Comparison of ENCODE assay signal across 8 cellular contexts in genomic region chr2:98269274-98269673, GRCh38.
DNase-seq lines count a peak whose midpoint lies in the region; ATAC-seq, FAIRE-seq and TF ChIP-seq lines count a peak whose summit lies in the region.

No MANE protein-coding gene starts in this region.

- H3K27ac ChIP-seq in GM23338 (ENCODE audit: low read depth) = no peak overlapping the region
- no peak overlapping the region for H3K27ac ChIP-seq in OCI-LY7 (ENCODE audit: low read depth, low read length, poor library complexity, severe bottlenecking)
- no peak overlapping the region for H3K27ac ChIP-seq in endothelial cell of umbilical vein (ENCODE audit: insufficient read depth, low read depth, low read length)
- no peak overlapping the region for H3K27ac ChIP-seq in CD8-positive, alpha-beta T cell (ENCODE audit: low read depth, low read length)

- no peaks in the 10 kb centered on the region for H3K36me3 ChIP-seq in GM23338 (ENCODE audit: insufficient read depth)
- no peaks in the 10 kb centered on the region for H3K36me3 ChIP-seq in OCI-LY7 (ENCODE audit: insufficient read depth, low read length)
- no peaks in the 10 kb centered on the region for H3K36me3 ChIP-seq in endothelial cell of umbilical vein (ENCODE audit: control insufficient read depth in 2 of 2, extremely low read depth in 1 of 2, insufficient read depth in 2 of 2, low read length in 2 of 2)
- H3K36me3 ChIP-seq in MG63 = no peaks in the 10 kb centered on the region
- no peaks in the 10 kb centered on the region for H3K36me3 ChIP-seq in CD8-positive, alpha-beta T cell (ENCODE audit: insufficient read depth, low read length)

- H3K9me3 Mint-ChIP-seq in GM23338 (peaks cover 5% of the 10 kb centered on the region), nephron progenitor cell (peaks cover 35% of the 10 kb centered on the region)
- H3K9me3 Mint-ChIP-seq in CD8-positive, alpha-beta T cell = peaks cover 17% of the 10 kb centered on the region

- no peaks in the 10 kb centered on the region for H3K9me2 ChIP-seq in GM23338 (ENCODE audit: insufficient read depth)
- no peaks in the 10 kb centered on the region for H3K9me2 ChIP-seq in OCI-LY7 (ENCODE audit: insufficient read depth, low read length)

- TF ChIP-seq CTCF in GM23338 (conservative IDR thresholded peaks at IDR 0.05; ENCODE audit: low read depth in 2 of 2) (peak; percentile 69 to 71), OCI-LY7 (conservative IDR thresholded peaks at IDR 0.05; ENCODE audit: low read length) (peak; percentile 84), endothelial cell of umbilical vein (IDR thresholded peaks at IDR 0.05; ENCODE audit: extremely low read depth in 1 of 2, insufficient read depth in 1 of 2, low read depth in 1 of 2, low read length in 2 of 2) (peak; percentile 44 to 60), nephron progenitor cell (IDR thresholded peaks at IDR 0.05) (peak; percentile 38)
- TF ChIP-seq CTCF in CD8-positive, alpha-beta T cell (IDR thresholded peaks at IDR 0.05) = no peak

- DNase-seq in COLO668 (lab: John Stamatoyannopoulos, UW; ENCODE audit: unreplicated experiment) (peak; percentile 19), GM23338 (ENCODE audit: low spot score) (peak; percentile 86), OCI-LY7 (ENCODE audit: low spot score) (peak; percentile 62), endothelial cell of umbilical vein (ENCODE audit: low read depth, low spot score) (peak; percentile 27), nephron progenitor cell (no peak), MG63 (no peak)
- DNase-seq in CD8-positive, alpha-beta T cell = no peak
- no peak for DNase-seq in activated CD4-positive, CD25-positive, alpha-beta regulatory T cell (lab: John Stamatoyannopoulos, UW)

- H3K36me3 Mint-ChIP-seq in GM23338 (ENCODE audit: low read depth) (no peaks in the 10 kb centered on the region), nephron progenitor cell (ENCODE audit: low read depth) (no peaks in the 10 kb centered on the region)
- H3K36me3 Mint-ChIP-seq in CD8-positive, alpha-beta T cell = no peaks in the 10 kb centered on the region

- CTCF ChIA-PET in OCI-LY7 (lab: Charles Lee; ENCODE audit: unreplicated experiment) (interaction anchor here (1.3 kb wide), 1 partner anchor 462 kb away, joined by 3 read pairs; no protein-coding TSS in a partner anchor), endothelial cell of umbilical vein (lab: Charles Lee) (interaction anchor here (0.5 to 3.8 kb wide), 40 partner anchors 9 to 679 kb away, joined by 3 to 56 read pairs (median 4); partner anchors contain the start of gene ACTR1B)
- CTCF ChIA-PET in CD8-positive, alpha-beta T cell (lab: Charles Lee) = interaction anchor here (0.8 kb wide), 1 partner anchor 462 kb away, joined by 3 read pairs; no protein-coding TSS in a partner anchor

- H3K4me2 ChIP-seq in GM23338 (no peak overlapping the region), OCI-LY7 (ENCODE audit: low read length) (no peak overlapping the region), endothelial cell of umbilical vein (ENCODE audit: insufficient read depth, low read length) (no peak overlapping the region)

- peaks cover under 1% of the 10 kb centered on the region for H3K27me3 Mint-ChIP-seq in GM23338 (ENCODE audit: insufficient read depth, low read depth, poor library complexity)
- H3K27me3 Mint-ChIP-seq in nephron progenitor cell (ENCODE audit: low read depth, poor library complexity) = peaks cover 4% of the 10 kb centered on the region
- peaks cover 9% of the 10 kb centered on the region for H3K27me3 Mint-ChIP-seq in CD8-positive, alpha-beta T cell (ENCODE audit: low read depth)

- H2AFZ ChIP-seq in GM23338 = peak overlapping the region; percentile 1; the same call in 1 of the 2 replicates
- no peak overlapping the region for H2AFZ ChIP-seq in OCI-LY7 (ENCODE audit: low read length)
- H2AFZ ChIP-seq in endothelial cell of umbilical vein (ENCODE audit: low read depth, low read length) = no peak overlapping the region

- H3K4me3 ChIP-seq in GM23338 (no peak overlapping the region), OCI-LY7 (ENCODE audit: low read depth, low read length, poor library complexity, severe bottlenecking) (no peak overlapping the region), endothelial cell of umbilical vein (replicated peaks in 1 of 3; ENCODE audit: insufficient read depth in 1 of 3, low read depth in 1 of 3, low read length in 3 of 3) (no peak overlapping the region), MG63 (no peak overlapping the region)
- no peak overlapping the region for H3K4me3 ChIP-seq in CD8-positive, alpha-beta T cell (ENCODE audit: low read depth, low read length)

- intact Hi-C loops in OCI-LY7 (cut with micrococcal nuclease; ENCODE audit: unreplicated experiment) (loop anchor here (1.0 kb wide), 1 partner anchor 463 kb away; no protein-coding TSS in a partner anchor), endothelial cell of umbilical vein (cut with micrococcal nuclease) (loop anchor here (1.0 kb wide), 3 partner anchors 463 to 559 kb away; no protein-coding TSS in a partner anchor)
- intact Hi-C loops in CD8-positive, alpha-beta T cell (cut with DNase I, micrococcal nuclease) = loop anchor here in 1 of 2 experiments (2.0 kb wide), 1 partner anchor 462 kb away; no protein-coding TSS in a partner anchor

- BruUV-seq in OCI-LY7 (replicated peaks; lab: Mats Ljungman, UMichigan) (no TSS peak), endothelial cell of umbilical vein (replicated peaks; lab: Mats Ljungman, UMichigan) (no TSS peak)

- no peaks in the 10 kb centered on the region for H3K4me1 ChIP-seq in GM23338 (ENCODE audit: insufficient read depth)
- H3K4me1 ChIP-seq in OCI-LY7 (ENCODE audit: insufficient read depth, low read length, poor library complexity, severe bottlenecking) = no peaks in the 10 kb centered on the region
- no peaks in the 10 kb centered on the region for H3K4me1 ChIP-seq in endothelial cell of umbilical vein (ENCODE audit: control insufficient read depth, extremely low read depth, insufficient read depth, low read length)
- no peaks in the 10 kb centered on the region for H3K4me1 ChIP-seq in CD8-positive, alpha-beta T cell (ENCODE audit: insufficient read depth, low read length)

- H3K27me3 ChIP-seq in GM23338 (ENCODE audit: insufficient read depth) (no peaks in the 10 kb centered on the region), endothelial cell of umbilical vein (ENCODE audit: control insufficient read depth in 2 of 2, insufficient read depth in 2 of 2, low read length in 2 of 2) (peaks cover 2 to 4% of the 10 kb centered on the region in 2 experiments), MG63 (no peaks in the 10 kb centered on the region)
- H3K27me3 ChIP-seq in CD8-positive, alpha-beta T cell (ENCODE audit: insufficient read depth, low read length) = no peaks in the 10 kb centered on the region

- H3K4me3 Mint-ChIP-seq in GM23338 (no peak overlapping the region), nephron progenitor cell (no peak overlapping the region)
- no peak overlapping the region for H3K4me3 Mint-ChIP-seq in CD8-positive, alpha-beta T cell

- H4K20me1 ChIP-seq in GM23338 (replicated peaks; ENCODE audit: insufficient read depth) = no peaks in the 10 kb centered on the region
- no peaks in the 10 kb centered on the region for H4K20me1 ChIP-seq in OCI-LY7 (ENCODE audit: insufficient read depth, low read length)
- H4K20me1 ChIP-seq in endothelial cell of umbilical vein (replicated peaks; ENCODE audit: control insufficient read depth, extremely low read depth, insufficient read depth, low read length) = no peaks in the 10 kb centered on the region

- peak; percentile 90 for ATAC-seq in GM23338
- no peak for ATAC-seq in CD8-positive, alpha-beta T cell

- H3K27ac Mint-ChIP-seq in GM23338 (no peak overlapping the region), nephron progenitor cell (no peak overlapping the region)
- no peak overlapping the region for H3K27ac Mint-ChIP-seq in CD8-positive, alpha-beta T cell

- POLR2A ChIA-PET in OCI-LY7 (lab: Charles Lee) (interaction anchor here (0.5 kb wide), 1 partner anchor 1495 kb away, joined by 3 read pairs; no protein-coding TSS in a partner anchor), endothelial cell of umbilical vein (lab: Charles Lee) (no interaction called here)
- POLR2A ChIA-PET in CD8-positive, alpha-beta T cell (lab: Charles Lee) = no interaction called here

- H3F3A ChIP-seq in GM23338 (replicated peaks; ENCODE audit: low read depth) = no peaks in the 10 kb centered on the region

- TF ChIP-seq POLR2A in endothelial cell of umbilical vein (IDR thresholded peaks at IDR 0.05; ENCODE audit: low read depth, low read length) = no peak

- H3K9me1 ChIP-seq in endothelial cell of umbilical vein (replicated peaks; ENCODE audit: control insufficient read depth, extremely low read depth, insufficient read depth, low read length) = no peaks in the 10 kb centered on the region

- no peaks in the 10 kb centered on the region for H3K79me2 ChIP-seq in GM23338 (replicated peaks; ENCODE audit: insufficient read depth)
- H3K79me2 ChIP-seq in OCI-LY7 (ENCODE audit: insufficient read depth, low read depth, low read length) = no peaks in the 10 kb centered on the region
- no peaks in the 10 kb centered on the region for H3K79me2 ChIP-seq in endothelial cell of umbilical vein (ENCODE audit: control insufficient read depth, insufficient read depth, low read length)

- H3K9me3 ChIP-seq in OCI-LY7 (ENCODE audit: low read length) (peaks cover 10% of the 10 kb centered on the region), endothelial cell of umbilical vein (replicated peaks; ENCODE audit: control insufficient read depth, insufficient read depth, low read length) (no peaks in the 10 kb centered on the region), MG63 (no peaks in the 10 kb centered on the region)
- H3K9me3 ChIP-seq in CD8-positive, alpha-beta T cell (ENCODE audit: low read length) = no peaks in the 10 kb centered on the region

- peak; percentile 66 for FAIRE-seq in endothelial cell of umbilical vein (lab: Jason Lieb, UNC)

- H3K9ac ChIP-seq in endothelial cell of umbilical vein (replicated peaks; ENCODE audit: extremely low read depth, insufficient read depth, low read length) = no peak overlapping the region

- dilution Hi-C loops in endothelial cell of umbilical vein (cut with MboI; ENCODE audit: extremely low pct_ligation_motif_present, low sequenced_read_pairs) = no loop called here

- H3K4me1 Mint-ChIP-seq in GM23338 (peaks cover 9% of the 10 kb centered on the region; the same call in 1 of the 3 replicates), nephron progenitor cell (peaks cover 19% of the 10 kb centered on the region)
- H3K4me1 Mint-ChIP-seq in CD8-positive, alpha-beta T cell (ENCODE audit: low read depth) = no peaks in the 10 kb centered on the region

TF ChIP-seq in endothelial cell of umbilical vein, 7 proteins besides CTCF, POLR2A, EP300 and RAD21 (continues in another document):
- no peak for TF ChIP-seq MAX (IDR thresholded peaks at IDR 0.05; ENCODE audit: insufficient read depth, insufficient read length)
- no peak for TF ChIP-seq GATA2 (IDR thresholded peaks at IDR 0.05; ENCODE audit: insufficient read depth, insufficient read length, low read depth, low read length)
- no peak for TF ChIP-seq FOS (IDR thresholded peaks at IDR 0.05; ENCODE audit: borderline replicate concordance, insufficient read depth, low read length)
- TF ChIP-seq POLR2AphosphoS5 (IDR thresholded peaks at IDR 0.05; ENCODE audit: insufficient read depth, low read depth, low read length) = no peak
- TF ChIP-seq MYC (IDR thresholded peaks at IDR 0.05; ENCODE audit: low read depth, low read length) = no peak

Comparison
In these comparisons a context has a peak if more than half of its experiments do, and no peak if none do; other contexts are left out.
1. DNase-seq: peak in COLO668 (single experiment), GM23338 (single experiment), OCI-LY7 (single experiment) and endothelial cell of umbilical vein (single experiment); none in nephron progenitor cell (single experiment), MG63 (single experiment), CD8-positive, alpha-beta T cell (0 of 7) and activated CD4-positive, CD25-positive, alpha-beta regulatory T cell (0 of 4).